In genomic region chr11:117932987-117933386, GRCh38 we compare ENCODE assay signal across 23 cellular contexts. TPM values are rescaled to one million over a fixed set of nuclear protein-coding genes. Genes with fewer than 3 reads are reported as not detected.
A peak's percentile ranks its signal among the peaks of the same experiment; 100 is the strongest.
DNase-seq lines count a peak whose midpoint lies in the region; ATAC-seq and TF ChIP-seq lines count a peak whose summit lies in the region.
"Had no signal": no experiment of that assay in that cellular context is flagged by ENCODE, and none has a peak within 500 bp of the region (broad histone marks: within the 10 kb centered on the region; RNA-seq: fewer than 3 reads in every experiment).

No MANE protein-coding gene starts in this region.

- no peaks in the 10 kb centered on the region for H3K27me3 Mint-ChIP-seq in stimulated activated naive CD8-positive, alpha-beta T cell treated with anti-CD3 and anti-CD28 coated beads, Interleukin-15, amount 100 ng/mL, for 72 hours
- no peaks in the 10 kb centered on the region for H3K27me3 Mint-ChIP-seq in activated naive CD8-positive, alpha-beta T cell
- no peaks in the 10 kb centered on the region for H3K27me3 Mint-ChIP-seq in mesothelial cell of epicardium (ENCODE audit: low read depth)
- H3K27me3 Mint-ChIP-seq: IgD-negative memory B cell had no signal

- H3K9me3 Mint-ChIP-seq in stimulated activated naive CD8-positive, alpha-beta T cell treated with anti-CD3 and anti-CD28 coated beads, Interleukin-15, amount 100 ng/mL, for 72 hours: no peaks in the 10 kb centered on the region
- no peaks in the 10 kb centered on the region for H3K9me3 Mint-ChIP-seq in activated naive CD8-positive, alpha-beta T cell (ENCODE audit: low read depth)
- no peaks in the 10 kb centered on the region for H3K9me3 Mint-ChIP-seq in mesothelial cell of epicardium
- H3K9me3 Mint-ChIP-seq: IgD-negative memory B cell had no signal

- H3K4me3 ChIP-seq in right cardiac atrium (ENCODE audit: low read length): no peak overlapping the region
- H3K4me3 ChIP-seq: BLaER1, psoas muscle had no signal

- no peak overlapping the region for H3K27ac ChIP-seq in right cardiac atrium (ENCODE audit: low read length)
- H3K27ac ChIP-seq: BLaER1, neutrophil, psoas muscle had no signal

- peak; percentile 2 for DNase-seq in stimulated activated naive CD8-positive, alpha-beta T cell treated with anti-CD3 and anti-CD28 coated beads, Interleukin-15, Interleukin-2, amounts not matched to agents 100 U/mL and 50 U/mL, for 24 hours
- no peak for DNase-seq in stimulated activated naive CD8-positive, alpha-beta T cell treated with anti-CD3 and anti-CD28 coated beads, Interleukin-15, amount 100 ng/mL, for 72 hours
- no peak for DNase-seq in mesothelial cell of epicardium (ENCODE audit: low spot score in 2 of 2, unreplicated experiment in 2 of 2)
- DNase-seq in effector CD4-positive, alpha-beta T cell: no peak
- DNase-seq in right cardiac atrium: no peak
- DNase-seq: activated CD4-positive, alpha-beta T cell treated with anti-CD3 and anti-CD28 coated beads, Interleukin-2, amount 50 U/mL, for 4 hours; activated gamma-delta T cell treated with Interleukin-2 at 50 U/mL for 16 hours; activated T-cell treated with anti-CD3 and anti-CD28 coated beads for 4 hours; amygdala; EL; NCI-H1105; NCI-H2029; NCI-H2227 treated with DMSO at 0.1 percent for 48 hours; NCI-H774; psoas muscle had no signal

- H3K4me3 Mint-ChIP-seq in stimulated activated naive CD8-positive, alpha-beta T cell treated with anti-CD3 and anti-CD28 coated beads, Interleukin-15, amount 100 ng/mL, for 72 hours: no peak overlapping the region
- H3K4me3 Mint-ChIP-seq in activated naive CD8-positive, alpha-beta T cell: no peak overlapping the region
- H3K4me3 Mint-ChIP-seq in mesothelial cell of epicardium: no peak overlapping the region

- no peaks in the 10 kb centered on the region for H3K36me3 Mint-ChIP-seq in activated naive CD8-positive, alpha-beta T cell
- H3K36me3 Mint-ChIP-seq in mesothelial cell of epicardium: no peaks in the 10 kb centered on the region

- ATAC-seq in stimulated activated naive CD8-positive, alpha-beta T cell treated with anti-CD3 and anti-CD28 coated beads, Interleukin-15, Interleukin-2, amounts not matched to agents 100 U/mL and 50 U/mL, for 24 hours: no peak
- ATAC-seq in stimulated activated naive CD8-positive, alpha-beta T cell treated with anti-CD3 and anti-CD28 coated beads, Interleukin-15, amount 100 ng/mL, for 72 hours: no peak
- no peak for ATAC-seq in GM19351 (IDR thresholded peaks at IDR 0.05; ENCODE audit: unreplicated experiment)
- no peak for ATAC-seq in HG03442 (IDR thresholded peaks at IDR 0.05; ENCODE audit: unreplicated experiment)
- ATAC-seq in right cardiac atrium: no peak
- ATAC-seq: psoas muscle had no signal

- 57% methylated on average over 2 of the region's 2 CpGs for WGBS in right cardiac atrium

- H3K27me3 ChIP-seq in right cardiac atrium (ENCODE audit: control insufficient read depth, insufficient read depth): no peaks in the 10 kb centered on the region

- intact Hi-C loops in right cardiac atrium (cut with DNase I): no loop called here

- no peak for TF ChIP-seq CTCF in mesothelial cell of epicardium (IDR thresholded peaks at IDR 0.05; ENCODE audit: unreplicated experiment)

- H3K9me3 ChIP-seq in right cardiac atrium (ENCODE audit: control insufficient read depth, low read length): no peaks in the 10 kb centered on the region
- H3K9me3 ChIP-seq: BLaER1, neutrophil, psoas muscle had no signal

- peaks cover 83% of the 10 kb centered on the region for H3K4me1 Mint-ChIP-seq in stimulated activated naive CD8-positive, alpha-beta T cell treated with anti-CD3 and anti-CD28 coated beads, Interleukin-15, amount 100 ng/mL, for 72 hours
- peaks cover 83% of the 10 kb centered on the region for H3K4me1 Mint-ChIP-seq in activated naive CD8-positive, alpha-beta T cell (ENCODE audit: low read depth)
- H3K4me1 Mint-ChIP-seq in mesothelial cell of epicardium: peaks cover 73% of the 10 kb centered on the region

- H3K27ac Mint-ChIP-seq in stimulated activated naive CD8-positive, alpha-beta T cell treated with anti-CD3 and anti-CD28 coated beads, Interleukin-15, amount 100 ng/mL, for 72 hours: no peak overlapping the region
- H3K27ac Mint-ChIP-seq in activated naive CD8-positive, alpha-beta T cell: peak overlapping the region; percentile 85
- peak overlapping the region; percentile 79 for H3K27ac Mint-ChIP-seq in mesothelial cell of epicardium
- H3K27ac Mint-ChIP-seq: IgD-negative memory B cell had no signal

- H3K4me1 ChIP-seq in right cardiac atrium (ENCODE audit: control insufficient read depth, insufficient read depth, low read length): peaks cover 2% of the 10 kb centered on the region
- H3K4me1 ChIP-seq: psoas muscle had no signal

RNA-seq across cellular contexts. Expression of gene TMPRSS13, which starts 3.8 kb away (rescaled TPM):
- total RNA-seq in mesothelial cell of epicardium: 10.4 to 11.3 TPM (median 10.9 TPM) in 3 replicates
- total RNA-seq in right cardiac atrium: under 1 TPM in 1 of 4 donors, not detected in 3; 0.11 TPM
- polyA plus RNA-seq in right cardiac atrium: 0.07 TPM
- total RNA-seq: dermis microvascular lymphatic vessel endothelial cell, M059J, psoas muscle had no signal
- polyA plus RNA-seq: psoas muscle had no signal

RNA-seq across cellular contexts. Expression of gene IL10RA, which starts 53.2 kb away (rescaled TPM):
- 0.38 to 0.78 TPM (median 0.42 TPM) in 3 replicates for total RNA-seq in mesothelial cell of epicardium
- total RNA-seq in right cardiac atrium: 10 to 100 TPM in 3 of 4 donors, 1 to 10 TPM in 1; 8.3 to 18.5 (median 11.6) TPM
- polyA plus RNA-seq in right cardiac atrium: 3.1 TPM
- total RNA-seq: dermis microvascular lymphatic vessel endothelial cell had no signal

RNA-seq across cellular contexts. Expression of gene FXYD6, which starts 56.5 kb away (rescaled TPM):
- 114 to 125 TPM (median 116 TPM) in 3 replicates for total RNA-seq in mesothelial cell of epicardium
- total RNA-seq in right cardiac atrium: 10 to 100 TPM; 36.1 to 47.8 (median 40.9) TPM
- 54.1 TPM for polyA plus RNA-seq in right cardiac atrium
- polyA plus RNA-seq: IgD-negative memory B cell had no signal

Comparison
In these comparisons a context has a peak if more than half of its experiments do, and no peak if none do; other contexts are left out.
1. H3K27ac Mint-ChIP-seq: peak in activated naive CD8-positive, alpha-beta T cell (single experiment) and mesothelial cell of epicardium (single experiment); none in stimulated activated naive CD8-positive, alpha-beta T cell treated with anti-CD3 and anti-CD28 coated beads, Interleukin-15, amount 100 ng/mL, for 72 hours (0 of 2).
2. RNA of gene TMPRSS13, which starts 3.8 kb away (total RNA-seq): 10.4 to 11.3 TPM in mesothelial cell of epicardium; 0.11 TPM in right cardiac atrium; every median in the first group is over 10 times any median in the second.